ENCODE assay signal across 9 cellular contexts in genomic region chr5:65790371-65791163, GRCh38.
DNase-seq lines count a peak whose midpoint lies in the region; ATAC-seq and TF ChIP-seq lines count a peak whose summit lies in the region.
"Had no signal": no experiment of that assay in that cellular context is flagged by ENCODE, and none has a peak within 500 bp of the region (broad histone marks: within the 10 kb centered on the region; RNA-seq: fewer than 3 reads in every experiment).

No MANE protein-coding gene starts in this region.

- ATAC-seq in T-cell (replicated peaks in 1 of 4): peak in 2 of 4 experiments; percentile 58 to 61
- peak; percentile 69 to 90 for ATAC-seq in stimulated activated naive B cell treated with anti-CD40 and anti-IgM and Interleukin-4, amounts not matched to agents 10 μg/mL and 1 μg/mL and 100 μg/mL, for 72 hours (replicated peaks)

- H3K36me3 Mint-ChIP-seq in T-cell (peaks cover 19% of the 10 kb centered on the region), endothelial cell (ENCODE audit: low read depth, unreplicated experiment) (peaks cover 18% of the 10 kb centered on the region)
- H3K36me3 Mint-ChIP-seq in stimulated activated naive B cell treated with anti-CD40 and anti-IgM and Interleukin-4, amounts not matched to agents 10 μg/mL and 1 μg/mL and 100 μg/mL, for 72 hours: peaks cover 34 to 59% of the 10 kb centered on the region in 2 donors

- CTCF ChIA-PET in T-cell (lab: Charles Lee): no interaction called here

- H3K9me3 Mint-ChIP-seq in T-cell (peaks cover 5 to 7% (median 7%) of the 10 kb centered on the region in 3 donors), endothelial cell (ENCODE audit: unreplicated experiment) (no peaks in the 10 kb centered on the region)
- peaks cover 4 to 8% of the 10 kb centered on the region in 2 donors for H3K9me3 Mint-ChIP-seq in stimulated activated naive B cell treated with anti-CD40 and anti-IgM and Interleukin-4, amounts not matched to agents 10 μg/mL and 1 μg/mL and 100 μg/mL, for 72 hours

- DNase-seq in activated effector memory CD4-positive, alpha-beta T cell treated with anti-CD3 and anti-CD28 coated beads, Interleukin-2, amount 50 U/mL, for 16 hours: peak; percentile 69
- DNase-seq in activated effector memory CD4-positive, alpha-beta T cell treated with Interleukin-2 at 50 U/mL for 16 hours: no peak
- DNase-seq in T-cell (peak in 27 of 34 experiments; percentile 1 to 49 (median 17)), endothelial cell (ENCODE audit: low spot score) (no peak), NCI-H2227 treated with DMSO at 0.1 percent for 48 hours (lab: John Stamatoyannopoulos, UW) (no peak), OCI-M2 (lab: John Stamatoyannopoulos, UW; ENCODE audit: unreplicated experiment) (no peak), AML-193 (lab: John Stamatoyannopoulos, UW) (no peak)
- peak; percentile 29 for DNase-seq in stimulated activated naive B cell treated with anti-CD40 and anti-IgM and Interleukin-4, amounts not matched to agents 10 μg/mL and 1 μg/mL and 100 μg/mL, for 72 hours
- DNase-seq: NCI-H1092 treated with DMSO at 0.1 percent for 48 hours had no signal

- peaks cover 12 to 14% (median 13%) of the 10 kb centered on the region in 3 donors for H3K4me1 Mint-ChIP-seq in T-cell
- no peaks in the 10 kb centered on the region for H3K4me1 Mint-ChIP-seq in endothelial cell (ENCODE audit: unreplicated experiment)
- H3K4me1 Mint-ChIP-seq in stimulated activated naive B cell treated with anti-CD40 and anti-IgM and Interleukin-4, amounts not matched to agents 10 μg/mL and 1 μg/mL and 100 μg/mL, for 72 hours: peaks cover 0 to 7% of the 10 kb centered on the region in 2 donors

- POLR2A ChIA-PET in T-cell (lab: Charles Lee): no interaction called here

- peak overlapping the region in 1 of 3 donors; percentile 43 for H3K4me3 Mint-ChIP-seq in T-cell
- H3K4me3 Mint-ChIP-seq in endothelial cell (ENCODE audit: unreplicated experiment): no peak overlapping the region
- H3K4me3 Mint-ChIP-seq in stimulated activated naive B cell treated with anti-CD40 and anti-IgM and Interleukin-4, amounts not matched to agents 10 μg/mL and 1 μg/mL and 100 μg/mL, for 72 hours: no peak overlapping the region

- H3K27ac Mint-ChIP-seq in T-cell: peak overlapping the region in 1 of 2 donors; percentile 36
- peak overlapping the region; percentile 33 for H3K27ac Mint-ChIP-seq in endothelial cell (ENCODE audit: unreplicated experiment)
- peak overlapping the region; percentile 47 for H3K27ac Mint-ChIP-seq in stimulated activated naive B cell treated with anti-CD40 and anti-IgM and Interleukin-4, amounts not matched to agents 10 μg/mL and 1 μg/mL and 100 μg/mL, for 72 hours

- H3K27me3 Mint-ChIP-seq in T-cell (no peaks in the 10 kb centered on the region), endothelial cell (ENCODE audit: unreplicated experiment) (no peaks in the 10 kb centered on the region)
- H3K27me3 Mint-ChIP-seq in stimulated activated naive B cell treated with anti-CD40 and anti-IgM and Interleukin-4, amounts not matched to agents 10 μg/mL and 1 μg/mL and 100 μg/mL, for 72 hours: no peaks in the 10 kb centered on the region

- TF ChIP-seq CTCF in endothelial cell (IDR thresholded peaks at IDR 0.05; ENCODE audit: unreplicated experiment): no peak

Comparison
In these comparisons a context has a peak if more than half of its experiments do, and no peak if none do; other contexts are left out.
1. DNase-seq: peak in activated effector memory CD4-positive, alpha-beta T cell treated with anti-CD3 and anti-CD28 coated beads, Interleukin-2, amount 50 U/mL, for 16 hours (single experiment), T-cell (27 of 34) and stimulated activated naive B cell treated with anti-CD40 and anti-IgM and Interleukin-4, amounts not matched to agents 10 μg/mL and 1 μg/mL and 100 μg/mL, for 72 hours (single experiment); none in activated effector memory CD4-positive, alpha-beta T cell treated with Interleukin-2 at 50 U/mL for 16 hours (single experiment), endothelial cell (single experiment), NCI-H2227 treated with DMSO at 0.1 percent for 48 hours (single experiment), OCI-M2 (single experiment) and AML-193 (0 of 2).